Comparison of ENCODE assay signal across 20 cellular contexts in the genomic region with DNA sequence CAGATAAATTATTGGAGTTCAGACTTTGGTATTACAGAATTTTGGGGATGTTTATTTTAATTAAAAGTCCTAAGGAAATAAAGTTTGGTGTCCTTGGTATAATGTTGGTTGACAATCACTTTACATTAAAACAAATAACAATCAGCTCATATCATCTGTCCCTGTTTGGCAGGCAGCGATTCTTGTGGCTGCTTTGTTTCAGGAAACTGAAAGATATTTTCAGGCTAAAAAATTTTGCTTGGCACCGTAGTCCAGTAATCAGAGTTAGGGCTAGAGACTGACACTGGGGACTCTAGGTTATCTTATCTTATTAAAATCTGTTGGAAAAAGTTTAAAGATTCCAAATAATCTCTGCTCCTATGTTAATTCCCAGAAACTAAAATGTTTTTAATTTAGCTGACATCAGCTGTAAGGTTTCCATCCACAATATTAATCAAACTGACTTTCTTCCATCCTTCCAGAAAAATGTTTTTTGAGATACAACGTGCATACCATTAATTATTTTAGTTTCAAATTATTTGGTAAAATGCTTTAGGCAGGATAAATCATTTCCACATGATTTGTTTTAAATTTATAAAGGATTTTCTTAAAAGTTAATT.
DNase-seq lines count a peak whose midpoint lies in the region; ATAC-seq, FAIRE-seq and TF ChIP-seq lines count a peak whose summit lies in the region.
"Had no signal": no experiment of that assay in that cellular context is flagged by ENCODE, and none has a peak within 500 bp of the region (broad histone marks: within the 10 kb centered on the region; RNA-seq: fewer than 3 reads in every experiment).

No MANE protein-coding gene starts in this region.

- in situ Hi-C loops in HepG2 (cut with HindIII; ENCODE audit: extremely low pct_ligation_motif_present, low pct_unique_long_range_greater_than_20kb), result no loop called here

- no peak overlapping the region for H3K27ac Mint-ChIP-seq in endodermal cell
- H3K27ac Mint-ChIP-seq: CD14-positive monocyte; CD8-positive, alpha-beta T cell had no signal

- CTCF ChIA-PET in HepG2 (lab: Yijun Ruan, JAX; ENCODE audit: low intra/inter-chr PET ratio, low total read pairs), result no interaction called here

- FAIRE-seq in HepG2 (lab: Jason Lieb, UNC), result no peak
- FAIRE-seq: A549, GM12891, GM19239, HTR-8/SVneo had no signal

- no peaks in the 10 kb centered on the region for H3K27me3 Mint-ChIP-seq in endodermal cell (ENCODE audit: insufficient read depth)

- H3K4me3 Mint-ChIP-seq in endodermal cell, result no peak overlapping the region
- H3K4me3 Mint-ChIP-seq: CD14-positive monocyte; CD8-positive, alpha-beta T cell had no signal

- H2AFZ ChIP-seq in HepG2 (ENCODE audit: low read length), result no peak overlapping the region

- no peaks in the 10 kb centered on the region for H4K20me1 ChIP-seq in HepG2 (ENCODE audit: insufficient read depth, low read length)
- H4K20me1 ChIP-seq: BLaER1 had no signal

- ATAC-seq in HepG2 (no peak), right lobe of liver (no peak), HG02970 (IDR thresholded peaks at IDR 0.05; ENCODE audit: low FRiP score, unreplicated experiment) (no peak)
- ATAC-seq: A549; CD8-positive, alpha-beta T cell had no signal

- H3K9me3 ChIP-seq in HepG2 (ENCODE audit: low read length), result no peaks in the 10 kb centered on the region
- no peaks in the 10 kb centered on the region for H3K9me3 ChIP-seq in right lobe of liver
- no peaks in the 10 kb centered on the region for H3K9me3 ChIP-seq in endodermal cell (ENCODE audit: control insufficient read depth, low read length)
- no peaks in the 10 kb centered on the region for H3K9me3 ChIP-seq in MG63
- H3K9me3 ChIP-seq: A549, BLaER1 had no signal

- H3K4me3 ChIP-seq in HepG2 (replicated peaks in 1 of 3; ENCODE audit: insufficient read depth in 1 of 3, low read depth in 2 of 3, low read length in 3 of 3), result no peak overlapping the region
- no peak overlapping the region for H3K4me3 ChIP-seq in right lobe of liver
- no peak overlapping the region for H3K4me3 ChIP-seq in endodermal cell (ENCODE audit: low read length)
- no peak overlapping the region for H3K4me3 ChIP-seq in MG63
- H3K4me3 ChIP-seq: A549, BLaER1 had no signal

- no peak for TF ChIP-seq CTCF in HepG2 (CRISPR knock-in tag; IDR thresholded peaks at IDR 0.05)
- no peak for TF ChIP-seq CTCF in right lobe of liver (IDR thresholded peaks at IDR 0.05)
- no peak for TF ChIP-seq CTCF in endodermal cell (conservative IDR thresholded peaks at IDR 0.05)

- POLR2A ChIA-PET in HepG2 (lab: Yijun Ruan, JAX), result no interaction called here

- H3K27me3 ChIP-seq in HepG2 (ENCODE audit: control insufficient read depth in 1 of 2, insufficient read depth in 2 of 2, low read length in 2 of 2), result no peaks in the 10 kb centered on the region; a peak in 1 of 5 replicates
- no peaks in the 10 kb centered on the region for H3K27me3 ChIP-seq in right lobe of liver
- no peaks in the 10 kb centered on the region for H3K27me3 ChIP-seq in endodermal cell (ENCODE audit: control insufficient read depth, insufficient read depth, low read length, poor library complexity, severe bottlenecking)
- H3K27me3 ChIP-seq in MG63, result no peaks in the 10 kb centered on the region
- H3K27me3 ChIP-seq: BLaER1 had no signal

- H3K36me3 ChIP-seq in HepG2 (replicated peaks in 1 of 2; ENCODE audit: control insufficient read depth in 1 of 2, insufficient read depth in 2 of 2, low read length in 2 of 2) (no peaks in the 10 kb centered on the region), right lobe of liver (no peaks in the 10 kb centered on the region), endodermal cell (ENCODE audit: control insufficient read depth, insufficient read depth, low read length) (no peaks in the 10 kb centered on the region), MG63 (no peaks in the 10 kb centered on the region)
- H3K36me3 ChIP-seq: BLaER1 had no signal

- peaks cover 13% of the 10 kb centered on the region for H3K4me1 Mint-ChIP-seq in endodermal cell
- H3K4me1 Mint-ChIP-seq: CD14-positive monocyte had no signal

- no peak for TF ChIP-seq RAD21 in HepG2 (CRISPR knock-in tag; IDR thresholded peaks at IDR 0.05)

- H3K9me3 Mint-ChIP-seq in endodermal cell, result no peaks in the 10 kb centered on the region
- H3K9me3 Mint-ChIP-seq: CD14-positive monocyte; CD8-positive, alpha-beta T cell had no signal

- no TSS peak for BruUV-seq in HepG2 (replicated peaks; lab: Mats Ljungman, UMichigan)

- TF ChIP-seq POLR2A in HepG2 (IDR thresholded peaks at IDR 0.05; ENCODE audit: insufficient read depth in 1 of 2, low read depth in 2 of 2, low read length in 2 of 2) (no peak), right lobe of liver (IDR thresholded peaks at IDR 0.05) (no peak)

- WGBS in HepG2 (ENCODE audit: low lambda C conversion rate), result 84% methylated on average over 3 of the region's 3 CpGs
- 64% methylated on average over 3 of the region's 3 CpGs for WGBS in right lobe of liver (ENCODE audit: insufficient coverage, low coverage, low lambda C conversion rate, missing lambda C conversion rate)
- WGBS in endodermal cell (ENCODE audit: insufficient coverage in 1 of 2, insufficient read length in 1 of 2), 2 experiments, result 90 to 95% methylated on average over 2 of the region's 3 CpGs

- peak; percentile 48 for DNase-seq in NCI-H1092 treated with DMSO at 0.1 percent for 48 hours (lab: John Stamatoyannopoulos, UW)
- no peak for DNase-seq in NCI-H1092 (lab: John Stamatoyannopoulos, UW)
- DNase-seq in HepG2 (ENCODE audit: low spot score), result no peak
- no peak for DNase-seq in right lobe of liver
- DNase-seq in NCI-H69 (lab: John Stamatoyannopoulos, UW), result peak; percentile 69
- peak; percentile 7 for DNase-seq in endodermal cell
- no peak for DNase-seq in MG63
- DNase-seq: Calu3; CD8-positive, alpha-beta T cell; DMS79 treated with DMSO at 0.1 percent for 48 hours; EL; HCEC 1CT had no signal

- intact Hi-C loops in HepG2 (cut with micrococcal nuclease; ENCODE audit: unreplicated experiment), result no loop called here
- intact Hi-C loops in right lobe of liver (cut with DNase I), result no loop called here

- H3K79me2 ChIP-seq in HepG2 (ENCODE audit: insufficient read depth, low read length), result no peaks in the 10 kb centered on the region

- no peak for TF ChIP-seq EP300 in HepG2 (IDR thresholded peaks at IDR 0.05; ENCODE audit: low read depth in 2 of 2, low read length in 2 of 2)
- no peak for TF ChIP-seq EP300 in HepG2 (CRISPR knock-in tag; IDR thresholded peaks at IDR 0.05; ENCODE audit: borderline replicate concordance)

- H3K36me3 Mint-ChIP-seq in endodermal cell (ENCODE audit: low read depth), result no peaks in the 10 kb centered on the region
- H3K36me3 Mint-ChIP-seq: CD14-positive monocyte had no signal

- no peak overlapping the region for H3K9ac ChIP-seq in HepG2 (ENCODE audit: insufficient read depth, low read depth, low read length)
- no peak overlapping the region for H3K9ac ChIP-seq in endodermal cell (ENCODE audit: extremely low read depth, low read length, poor library complexity, severe bottlenecking)
- H3K9ac ChIP-seq: BLaER1 had no signal

- H3K27ac ChIP-seq in HepG2 (ENCODE audit: extremely low read length, insufficient read depth, low read length), result no peak overlapping the region
- no peak overlapping the region for H3K27ac ChIP-seq in right lobe of liver
- no peak overlapping the region for H3K27ac ChIP-seq in endodermal cell (ENCODE audit: low read depth, low read length)
- H3K27ac ChIP-seq: 22Rv1, A549, BLaER1 had no signal

- H3K4me1 ChIP-seq in HepG2 (ENCODE audit: insufficient read depth, low read length) (no peaks in the 10 kb centered on the region), right lobe of liver (no peaks in the 10 kb centered on the region), endodermal cell (ENCODE audit: control insufficient read depth, insufficient read depth, low read length) (peaks cover 4% of the 10 kb centered on the region)
- H3K4me1 ChIP-seq: A549 had no signal

- no peak overlapping the region for H3K4me2 ChIP-seq in HepG2 (ENCODE audit: low read depth, low read length)
- H3K4me2 ChIP-seq: A549, BLaER1 had no signal

TF ChIP-seq in HepG2, 621 proteins besides CTCF, POLR2A, EP300 and RAD21:
- TF ChIP-seq, protein P1, sequence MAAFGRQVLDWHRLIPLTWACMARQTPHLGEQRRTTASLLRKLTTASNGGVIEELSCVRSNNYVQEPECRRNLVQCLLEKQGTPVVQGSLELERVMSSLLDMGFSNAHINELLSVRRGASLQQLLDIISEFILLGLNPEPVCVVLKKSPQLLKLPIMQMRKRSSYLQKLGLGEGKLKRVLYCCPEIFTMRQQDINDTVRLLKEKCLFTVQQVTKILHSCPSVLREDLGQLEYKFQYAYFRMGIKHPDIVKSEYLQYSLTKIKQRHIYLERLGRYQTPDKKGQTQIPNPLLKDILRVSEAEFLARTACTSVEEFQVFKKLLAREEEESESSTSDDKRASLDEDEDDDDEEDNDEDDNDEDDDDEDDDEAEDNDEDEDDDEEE (CRISPR knock-in tag; IDR thresholded peaks at IDR 0.05), result no peak
- TF ChIP-seq, protein P2, sequence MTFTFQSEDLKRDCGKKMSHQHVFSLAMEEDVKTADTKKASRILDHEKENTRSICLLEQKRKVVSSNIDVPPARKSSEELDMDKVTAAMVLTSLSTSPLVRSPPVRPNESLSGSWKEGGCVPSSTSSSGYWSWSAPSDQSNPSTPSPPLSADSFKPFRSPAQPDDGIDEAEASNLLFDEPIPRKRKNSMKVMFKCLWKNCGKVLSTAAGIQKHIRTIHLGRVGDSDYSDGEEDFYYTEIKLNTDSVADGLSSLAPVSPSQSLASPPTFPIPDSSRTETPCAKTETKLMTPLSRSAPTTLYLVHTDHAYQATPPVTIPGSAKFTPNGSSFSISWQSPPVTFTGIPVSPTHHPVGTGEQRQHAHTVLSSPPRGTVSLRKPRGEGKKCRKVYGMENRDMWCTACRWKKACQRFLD (CRISPR knock-in tag; IDR thresholded peaks at IDR 0.05; ENCODE audit: borderline replicate concordance), result no peak
- TF ChIP-seq MAFF (IDR thresholded peaks at IDR 0.05; ENCODE audit: low read depth, low read length) (peak; percentile 57; the same call in 1 of the 2 replicates), MED8 (CRISPR knock-in tag; IDR thresholded peaks at IDR 0.05; ENCODE audit: insufficient replicate concordance) (no peak), MAFK (conservative IDR thresholded peaks at IDR 0.05 in 1 of 2, IDR thresholded peaks at IDR 0.05 in 1 of 2; ENCODE audit: low read length in 2 of 2) (peak; percentile 46 to 76; a peak in 3 of 4 replicates)
TF ChIP-seq in HepG2: peak in this region for 2.

Comparison
In these comparisons a context has a peak if more than half of its experiments do, and no peak if none do; other contexts are left out.
1. DNase-seq: peak in NCI-H1092 treated with DMSO at 0.1 percent for 48 hours (single experiment), NCI-H69 (single experiment) and endodermal cell (single experiment); none in NCI-H1092 (single experiment), HepG2 (single experiment), right lobe of liver (0 of 3) and MG63 (single experiment).